24 cellular contexts compared by ENCODE assay signal in the genomic region with DNA sequence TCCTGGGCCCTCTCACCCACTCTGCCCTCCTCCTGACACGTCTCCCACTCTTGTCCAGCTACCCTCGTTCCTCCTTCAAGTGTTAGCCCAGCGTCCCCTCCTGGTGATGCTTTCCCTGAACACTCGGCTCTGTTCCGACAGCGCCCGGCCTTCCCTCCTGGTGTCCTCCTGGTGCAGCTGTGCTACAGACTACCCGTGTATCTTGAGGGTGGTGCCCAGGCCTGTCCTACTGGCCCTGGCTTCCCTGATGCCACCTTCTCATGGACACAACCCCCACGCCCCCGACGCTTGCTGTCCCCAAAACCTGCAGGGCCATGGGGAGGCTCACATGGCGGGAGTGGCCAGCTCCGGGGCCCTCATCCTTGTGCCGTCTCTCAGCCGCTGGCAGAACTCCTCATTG. TPM values are rescaled to one million over a fixed set of nuclear protein-coding genes. Genes with fewer than 3 reads are reported as not detected.
"Had no signal": no experiment of that assay in that cellular context is flagged by ENCODE, and none has a peak within 500 bp of the region (broad histone marks: within the 10 kb centered on the region; RNA-seq: fewer than 3 reads in every experiment).

No MANE protein-coding gene starts in this region.

- H3K4me1 ChIP-seq: SJSA1 had no signal

- H3K4me3 ChIP-seq: MG63, SJSA1, SK-N-MC had no signal

- H3K36me3 ChIP-seq: MG63, SJSA1 had no signal

- H3K27me3 ChIP-seq: MG63 had no signal

- DNase-seq: Karpas-422, KG1, MG63, NCI-H1092, NCI-H1105 treated with DMSO at 0.1 percent for 48 hours, NCI-H1417 treated with DMSO at 0.1 percent for 48 hours, NCI-H146, NCI-H187, NCI-H2029, NCI-H2081 treated with DMSO at 0.1 percent for 48 hours, NCI-H2171, NCI-H226, NCI-H446, NCI-H510A, NCI-H524 treated with DMSO at 0.1 percent for 48 hours, NCI-H69, NCI-H774, Right ventricle myocardium superior, RPMI8226, SIG-M5 had no signal

- H3K9me3 ChIP-seq: MG63, SJSA1 had no signal

- FAIRE-seq: RCC 7860 had no signal

- H3K27ac ChIP-seq: SJSA1, SK-N-MC had no signal

RNA-seq across cellular contexts. Expression of a gene that starts 21.4 kb away (rescaled TPM):
- total RNA-seq: HT-29, Right ventricle myocardium superior, SJSA1 had no signal

RNA-seq across cellular contexts. Expression of a gene that starts 36.7 kb away (rescaled TPM):
- total RNA-seq: HT-29, SJSA1 had no signal
